ENCODE assay signal across 13 cellular contexts in genomic region chr2:233261819-233262555, GRCh38. TPM values are rescaled to one million over a fixed set of nuclear protein-coding genes. Genes with fewer than 3 reads are reported as not detected.
A peak's percentile ranks its signal among the peaks of the same experiment; 100 is the strongest.
DNase-seq lines count a peak whose midpoint lies in the region; ATAC-seq, FAIRE-seq and TF ChIP-seq lines count a peak whose summit lies in the region.
"Had no signal": no experiment of that assay in that cellular context is flagged by ENCODE, and none has a peak within 500 bp of the region (broad histone marks: within the 10 kb centered on the region; RNA-seq: fewer than 3 reads in every experiment).

No MANE protein-coding gene starts in this region.

- 95 to 96% methylated on average over 9 of the region's 9 CpGs for WGBS in testis, 2 donors

- peaks cover 52% of the 10 kb centered on the region for H3K36me3 Mint-ChIP-seq in endothelial cell (ENCODE audit: low read depth, unreplicated experiment)

- H3K4me1 ChIP-seq in testis: no peaks in the 10 kb centered on the region
- H3K4me1 ChIP-seq in vagina: no peaks in the 10 kb centered on the region
- H3K4me1 ChIP-seq: foreskin keratinocyte had no signal

- peaks cover 16% of the 10 kb centered on the region for H3K4me1 Mint-ChIP-seq in endothelial cell (ENCODE audit: unreplicated experiment)

- H3K4me3 ChIP-seq in testis: no peak overlapping the region
- no peak overlapping the region for H3K4me3 ChIP-seq in vagina

- no peaks in the 10 kb centered on the region for H3K9me3 Mint-ChIP-seq in endothelial cell (ENCODE audit: unreplicated experiment)
- H3K9me3 Mint-ChIP-seq: type B pancreatic cell had no signal

- H3K27ac ChIP-seq in testis (no peak overlapping the region), vagina (no peak overlapping the region)
- H3K27ac ChIP-seq: foreskin keratinocyte had no signal

- TF ChIP-seq CTCF in endothelial cell (IDR thresholded peaks at IDR 0.05; ENCODE audit: unreplicated experiment) (no peak), testis (IDR thresholded peaks at IDR 0.05) (no peak), vagina (IDR thresholded peaks at IDR 0.05) (no peak)

- H3K27me3 ChIP-seq in testis (no peaks in the 10 kb centered on the region), vagina (no peaks in the 10 kb centered on the region)
- H3K27me3 ChIP-seq: foreskin keratinocyte had no signal

- peak overlapping the region; percentile 32 for H3K27ac Mint-ChIP-seq in endothelial cell (ENCODE audit: unreplicated experiment)
- H3K27ac Mint-ChIP-seq: type B pancreatic cell had no signal

- H3K9me3 ChIP-seq in testis (no peaks in the 10 kb centered on the region), vagina (no peaks in the 10 kb centered on the region)

- H3K36me3 ChIP-seq in testis (ENCODE audit: low read depth, missing control alignments) (no peaks in the 10 kb centered on the region), vagina (peaks cover 7 to 72% of the 10 kb centered on the region in 2 donors)

- no peaks in the 10 kb centered on the region for H3K27me3 Mint-ChIP-seq in endothelial cell (ENCODE audit: unreplicated experiment)
- H3K27me3 Mint-ChIP-seq: type B pancreatic cell had no signal

- FAIRE-seq in GM12891 (lab: Jason Lieb, UNC): peak; percentile 92

- peak overlapping the region; percentile 53 for H3K4me3 Mint-ChIP-seq in endothelial cell (ENCODE audit: unreplicated experiment)
- H3K4me3 Mint-ChIP-seq: type B pancreatic cell had no signal

- TF ChIP-seq POLR2A in GM12891 (IDR thresholded peaks at IDR 0.05; ENCODE audit: low read depth, low read length): no peak
- no peak for TF ChIP-seq POLR2A in testis (IDR thresholded peaks at IDR 0.05)
- no peak for TF ChIP-seq POLR2A in vagina (IDR thresholded peaks at IDR 0.05)

- DNase-seq in GM12891 (ENCODE audit: insufficient read length, low spot score) (no peak), endothelial cell (ENCODE audit: low spot score) (no peak), testis (no peak), vagina (ENCODE audit: extremely low spot score in 2 of 2) (no peak)
- DNase-seq: cerebellar nuclear complex, DMS153, foreskin keratinocyte had no signal

- ATAC-seq in GM19452 (IDR thresholded peaks at IDR 0.05; ENCODE audit: unreplicated experiment): peak; percentile 72
- ATAC-seq in HG03103 (IDR thresholded peaks at IDR 0.05; ENCODE audit: low read depth, unreplicated experiment): peak; percentile 61
- no peak for ATAC-seq in HG02678 (IDR thresholded peaks at IDR 0.05; ENCODE audit: unreplicated experiment)
- no peak for ATAC-seq in HG02973 (IDR thresholded peaks at IDR 0.05; ENCODE audit: unreplicated experiment)
- ATAC-seq: foreskin keratinocyte had no signal

- intact Hi-C loops in testis (cut with DNase I; ENCODE audit: low total_unique reads): loop anchor here (10.0 kb wide), 1 partner anchor 93 kb away; the partner anchor contains the start of gene DGKD
- intact Hi-C loops in vagina (cut with DNase I): no loop called here

TF ChIP-seq in GM12891, 5 proteins besides CTCF, POLR2A, EP300 and RAD21:
- TF ChIP-seq SPI1 (IDR thresholded peaks at IDR 0.05; ENCODE audit: low read depth, low read length) (no peak), TAF1 (IDR thresholded peaks at IDR 0.05; ENCODE audit: low read depth, low read length) (no peak), POU2F2 (IDR thresholded peaks at IDR 0.05; ENCODE audit: low read depth, low read length) (no peak), PAX5 (IDR thresholded peaks at IDR 0.05; ENCODE audit: insufficient read depth, low read length, severe bottlenecking) (no peak), POLR2AphosphoS5 (IDR thresholded peaks at IDR 0.05; ENCODE audit: low read depth, low read length) (no peak)

RNA-seq across cellular contexts. Expression of gene ATG16L1, which starts 10.5 kb away (rescaled TPM):
- 10.4 TPM for polyA plus RNA-seq in GM12891 (2012; ENCODE audit: low read depth, missing spikeins)
- total RNA-seq in endothelial cell (ENCODE audit: unreplicated experiment): 39.5 TPM
- total RNA-seq in testis: 10 to 100 TPM; 47.2 to 53.1 TPM
- 37.3 TPM for polyA plus RNA-seq in testis (ENCODE audit: insufficient read depth, low read depth, low replicate concordance)
- 29.2 TPM for total RNA-seq in vagina

RNA-seq across cellular contexts. Expression of gene SAG, which starts 45.6 kb away (rescaled TPM):
- polyA plus RNA-seq in GM12891 (2012; ENCODE audit: low read depth, missing spikeins): not detected
- total RNA-seq in endothelial cell (ENCODE audit: unreplicated experiment): not detected
- 10 to 100 TPM in 1 of 2 donors, 1 to 10 TPM in 1; 5.1 to 10.2 TPM for total RNA-seq in testis
- 25.6 TPM for polyA plus RNA-seq in testis (ENCODE audit: insufficient read depth, low read depth, low replicate concordance)
- total RNA-seq in vagina: not detected
- total RNA-seq: foreskin keratinocyte, posterior vena cava had no signal
- polyA plus RNA-seq: foreskin keratinocyte had no signal

Comparison
In these comparisons a context has a peak if more than half of its experiments do, and no peak if none do; other contexts are left out.
1. ATAC-seq: peak in GM19452 (single experiment) and HG03103 (single experiment); none in HG02678 (single experiment) and HG02973 (single experiment).